In genomic region chr19:2236285-2237050, GRCh38 we compare ENCODE assay signal across 8 cellular contexts. TPM values are rescaled to one million over a fixed set of nuclear protein-coding genes. Genes with fewer than 3 reads are reported as not detected.
DNase-seq lines count a peak whose midpoint lies in the region; ATAC-seq, FAIRE-seq and TF ChIP-seq lines count a peak whose summit lies in the region.

Gene PLEKHJ1 (minus strand): TSS chr19:2236329. CDS start chr19:2236248, 81 bp downstream.
Gene SF3A2 (plus strand): TSS chr19:2236824. CDS start chr19:2243419, 6,595 bp downstream.

- peak within 1 kb of the TSS; percentile 99 for H3K4ac ChIP-seq in trophoblast cell (ENCODE audit: low read depth, low read length)

- no peaks in the 10 kb centered on the region for H3K9me3 Mint-ChIP-seq in T-cell

- peak within 1 kb of the TSS; percentile 86 for H4K12ac ChIP-seq in trophoblast cell (ENCODE audit: low read depth, low read length)

- H3K4me1 ChIP-seq in trophoblast cell (ENCODE audit: control insufficient read depth in 1 of 2, insufficient read depth in 2 of 2, low read length in 2 of 2) (peaks cover 12 to 15% of the 10 kb centered on the region in 2 experiments), transverse colon (peaks cover 44 to 67% (median 64%) of the 10 kb centered on the region in 4 donors)

- TF ChIP-seq EP300 in transverse colon (IDR thresholded peaks at IDR 0.05; ENCODE audit: low read depth) = peak; percentile 35

- DNase-seq in GM12891 (ENCODE audit: insufficient read length, low spot score) (peak; percentile 99), NCI-H1436 treated with DMSO at 0.1 percent for 48 hours (lab: John Stamatoyannopoulos, UW) (peak; percentile 83), T-cell (peak; percentile 94 to 100 (median 97)), cardiac septum (ENCODE audit: low spot score) (peak; percentile 98), trophoblast cell (peak; percentile 97 to 99), transverse colon (peak; percentile 97)

- peak within 1 kb of the TSS; percentile 99 for H3K14ac ChIP-seq in trophoblast cell (ENCODE audit: low read length)

- H3K9me3 ChIP-seq in trophoblast cell (ENCODE audit: insufficient read depth, low read depth, low read length) = peaks cover 4% of the 10 kb centered on the region
- H3K9me3 ChIP-seq in transverse colon = no peaks in the 10 kb centered on the region

- ATAC-seq in HG02840 (IDR thresholded peaks at IDR 0.05; ENCODE audit: low FRiP score, unreplicated experiment) = peak; percentile 80
- ATAC-seq in T-cell (replicated peaks in 1 of 4) = peak; percentile 80 to 84 (median 82)

- no peaks in the 10 kb centered on the region for H3K27me3 ChIP-seq in trophoblast cell (ENCODE audit: insufficient read depth, low read length)
- H3K27me3 ChIP-seq in transverse colon = no peaks in the 10 kb centered on the region

- H3K36me3 ChIP-seq in trophoblast cell (ENCODE audit: control insufficient read depth in 1 of 2, insufficient read depth in 2 of 2, low read length in 2 of 2) (peaks cover 34 to 44% of the 10 kb centered on the region in 2 experiments), transverse colon (peaks cover 0 to 5% (median 0%) of the 10 kb centered on the region in 4 donors)

- H2BK12ac ChIP-seq in trophoblast cell (ENCODE audit: low read length) = peak within 1 kb of the TSS; percentile 9

- peaks cover 12% of the 10 kb centered on the region for H3K36me3 Mint-ChIP-seq in T-cell

- peak within 1 kb of the TSS; percentile 99 for H3K18ac ChIP-seq in trophoblast cell (ENCODE audit: low read length)

- peaks cover 55% of the 10 kb centered on the region for H3K79me2 ChIP-seq in trophoblast cell (ENCODE audit: control insufficient read depth, insufficient read depth, low read length, poor library complexity)

- no peaks in the 10 kb centered on the region for H3K27me3 Mint-ChIP-seq in T-cell

- 0% methylated on average over 80 to 84 of the region's 84 CpGs for WGBS in adipose tissue, 3 donors
- WGBS in trophoblast cell (ENCODE audit: extremely low coverage, insufficient coverage, insufficient read length) = no CpG with 5 or more reads among the region's 84 CpGs
- WGBS in transverse colon (ENCODE audit: low coverage in 1 of 2), 2 donors = 0% methylated on average over 66 of the region's 84 CpGs; no CpG with 5 or more reads in 1 of the 2 donors

- peak; percentile 100 for FAIRE-seq in GM12891 (lab: Jason Lieb, UNC)

- peaks cover 55 to 72% (median 56%) of the 10 kb centered on the region in 3 donors for H3K4me1 Mint-ChIP-seq in T-cell

- peak within 1 kb of the TSS; percentile 97 for H2BK120ac ChIP-seq in trophoblast cell (ENCODE audit: insufficient read depth, low read length, poor library complexity)

- H3K4me3 ChIP-seq in trophoblast cell (ENCODE audit: low read depth, low read length) (peak within 1 kb of the TSS; percentile 94), transverse colon (peak within 1 kb of the TSS; percentile 72 to 98 (median 90))

- H4K8ac ChIP-seq in trophoblast cell (ENCODE audit: low read depth, low read length) = peak within 1 kb of the TSS; percentile 99

- H3K27ac Mint-ChIP-seq in T-cell = peak within 1 kb of the TSS; percentile 94 to 99

- H3K4me2 ChIP-seq in trophoblast cell (ENCODE audit: low read length) = peak within 1 kb of the TSS; percentile 92

- H2AFZ ChIP-seq in trophoblast cell (ENCODE audit: insufficient read depth, low read length, poor library complexity) = peak within 1 kb of the TSS; percentile 96

- CTCF ChIA-PET in T-cell (lab: Charles Lee) = interaction anchor here in 1 of 2 donors (0.7 to 0.9 kb wide), 4 partner anchors 36 to 191 kb away, joined by 3 to 4 read pairs (median 3); partner anchors contain the start of gene TIMM13

- no peak within 1 kb of the TSS for H3K23ac ChIP-seq in trophoblast cell (ENCODE audit: low read length)

- H3K4me3 Mint-ChIP-seq in T-cell = peak within 1 kb of the TSS; percentile 94 to 96 (median 95)

- intact Hi-C loops in cardiac septum (cut with DNase I) (loop anchor here (1.0 to 5.0 kb wide), 4 partner anchors 33 to 81 kb away; partner anchors contain the start of gene DOT1L), transverse colon (cut with DNase I; ENCODE audit: low total_unique reads) (loop anchor here (2.0 kb wide), 1 partner anchor 36 kb away; no protein-coding TSS in a partner anchor)

- peak; percentile 98 to 100 (median 99) for TF ChIP-seq CTCF in transverse colon (IDR thresholded peaks at IDR 0.05)

- peak within 1 kb of the TSS; percentile 94 for H2BK5ac ChIP-seq in trophoblast cell (ENCODE audit: low read depth, low read length, poor library complexity)

- in situ Hi-C loops in transverse colon (cut with MboI; ENCODE audit: low pct_ligation_motif_present in 1 of 4, low pct_unique_long_range_greater_than_20kb in 1 of 4, low sequenced_read_pairs in 3 of 4) = no loop called here

- peak within 1 kb of the TSS; percentile 96 for H3K9ac ChIP-seq in trophoblast cell (ENCODE audit: low read length)

- H3K79me1 ChIP-seq in trophoblast cell (ENCODE audit: low read length) = peaks cover 16% of the 10 kb centered on the region

- H2AK5ac ChIP-seq in trophoblast cell (ENCODE audit: low read length) = peak within 1 kb of the TSS; percentile 97

- H3K27ac ChIP-seq in adipose tissue (ENCODE audit: low read depth, low read length) = peak within 1 kb of the TSS; percentile 46
- H3K27ac ChIP-seq in trophoblast cell (ENCODE audit: low read depth, low read length) = peak within 1 kb of the TSS; percentile 97
- H3K27ac ChIP-seq in transverse colon = peak within 1 kb of the TSS; percentile 96 to 99 (median 98)

- peak; percentile 76 for TF ChIP-seq POLR2A in GM12891 (IDR thresholded peaks at IDR 0.05; ENCODE audit: low read depth, low read length)
- TF ChIP-seq POLR2A in transverse colon (IDR thresholded peaks at IDR 0.05) = peak; percentile 78

- POLR2A ChIA-PET in T-cell (lab: Charles Lee) = interaction anchor here in 1 of 2 donors (0.7 kb wide), 2 partner anchors 85 to 1533 kb away, joined by 6 to 7 read pairs; no protein-coding TSS in a partner anchor

- H4K91ac ChIP-seq in trophoblast cell (ENCODE audit: low read depth, low read length) = peak within 1 kb of the TSS; percentile 88

TF ChIP-seq in GM12891, 5 proteins besides CTCF, POLR2A, EP300 and RAD21:
- TF ChIP-seq PAX5 (IDR thresholded peaks at IDR 0.05; ENCODE audit: insufficient read depth, low read length, severe bottlenecking) (peak; percentile 69), POU2F2 (IDR thresholded peaks at IDR 0.05; ENCODE audit: low read depth, low read length) (peak; percentile 57; the same call in 1 of the 2 replicates), TAF1 (IDR thresholded peaks at IDR 0.05; ENCODE audit: low read depth, low read length) (peak; percentile 77), POLR2AphosphoS5 (IDR thresholded peaks at IDR 0.05; ENCODE audit: low read depth, low read length) (peak; percentile 76), SPI1 (IDR thresholded peaks at IDR 0.05; ENCODE audit: low read depth, low read length) (no peak)

RNA-seq across cellular contexts. Expression of gene PLEKHJ1, which starts in this region (rescaled TPM):
- 66.6 TPM for polyA plus RNA-seq in GM12891 (2012; ENCODE audit: low read depth, missing spikeins)
- total RNA-seq in T-cell (10 to 100 TPM; 38.3 to 87.0 (median 80.4) TPM), cardiac septum (51.2 TPM), transverse colon (100 to 1,000 TPM; 184 to 332 (median 254) TPM)
- polyA plus RNA-seq in adipose tissue = 100 to 1,000 TPM in 1 of 3 donors, 10 to 100 TPM in 2; 64.6 to 108 (median 84.1) TPM
- 71.1 and 72.2 TPM in 2 replicates for polyA plus RNA-seq in trophoblast cell (2013)

RNA-seq across cellular contexts. Expression of gene SF3A2, which starts in this region (rescaled TPM):
- polyA plus RNA-seq in GM12891 (2012; ENCODE audit: low read depth, missing spikeins) = 66.1 TPM
- 100 to 1,000 TPM; 130 to 172 (median 161) TPM for total RNA-seq in T-cell
- polyA plus RNA-seq in adipose tissue = 10 to 100 TPM; 31.2 to 36.4 (median 34.2) TPM
- total RNA-seq in cardiac septum = 34.1 TPM
- 90.1 and 94.1 TPM in 2 replicates for polyA plus RNA-seq in trophoblast cell (2013)
- 10 to 100 TPM; 35.8 to 54.6 (median 41.6) TPM for total RNA-seq in transverse colon

Comparison
In these comparisons a context has a peak if more than half of its experiments do, and no peak if none do; other contexts are left out.
1. Peak in every context shown above with its lines: DNase-seq, ATAC-seq, H3K4me3 ChIP-seq and H3K27ac ChIP-seq.
2. H3K27ac ChIP-seq: peak in every context shown above with its lines; median percentile 98 in transverse colon; 97 in trophoblast cell; 46 in adipose tissue.